In genomic region chr19:13430790-13431582, GRCh38 we compare ENCODE assay signal across 8 cellular contexts.
DNase-seq lines count a peak whose midpoint lies in the region.

No MANE protein-coding gene starts in this region.

- peak; percentile 14 for DNase-seq in NCI-H1436 (lab: John Stamatoyannopoulos, UW)
- DNase-seq in NCI-H1436 treated with DMSO at 0.1 percent for 48 hours (lab: John Stamatoyannopoulos, UW): no peak
- peak; percentile 36 for DNase-seq in NCI-H2171 treated with DMSO at 0.1 percent for 48 hours (lab: John Stamatoyannopoulos, UW)
- DNase-seq in activated CD8-positive, alpha-beta memory T cell treated with anti-CD3 and anti-CD28 coated beads for 48 hours (ENCODE audit: low read depth in 2 of 3, low spot score in 2 of 3): peak; percentile 7 to 26 (median 7)
- peak; percentile 18 for DNase-seq in fibroblast of gingiva (ENCODE audit: low read depth)
- DNase-seq in posterior cingulate gyrus: peak in 9 of 10 donors; percentile 13 to 91 (median 52)
- no peak for DNase-seq in NCI-H1092 (lab: John Stamatoyannopoulos, UW)
- DNase-seq in NCI-H345 treated with DMSO at 0.1 percent for 48 hours (lab: John Stamatoyannopoulos, UW; ENCODE audit: unreplicated experiment): no peak

- intact Hi-C loops in posterior cingulate gyrus (cut with DNase I): loop anchor here (2.0 kb wide), 1 partner anchor 154 kb away; no protein-coding TSS in a partner anchor

Comparison
In these comparisons a context has a peak if more than half of its experiments do, and no peak if none do; other contexts are left out.
1. DNase-seq: peak in NCI-H1436 (single experiment), NCI-H2171 treated with DMSO at 0.1 percent for 48 hours (single experiment), activated CD8-positive, alpha-beta memory T cell treated with anti-CD3 and anti-CD28 coated beads for 48 hours (3 of 3), fibroblast of gingiva (single experiment) and posterior cingulate gyrus (9 of 10); none in NCI-H1436 treated with DMSO at 0.1 percent for 48 hours (single experiment), NCI-H1092 (single experiment) and NCI-H345 treated with DMSO at 0.1 percent for 48 hours (single experiment).